In the genomic region with DNA sequence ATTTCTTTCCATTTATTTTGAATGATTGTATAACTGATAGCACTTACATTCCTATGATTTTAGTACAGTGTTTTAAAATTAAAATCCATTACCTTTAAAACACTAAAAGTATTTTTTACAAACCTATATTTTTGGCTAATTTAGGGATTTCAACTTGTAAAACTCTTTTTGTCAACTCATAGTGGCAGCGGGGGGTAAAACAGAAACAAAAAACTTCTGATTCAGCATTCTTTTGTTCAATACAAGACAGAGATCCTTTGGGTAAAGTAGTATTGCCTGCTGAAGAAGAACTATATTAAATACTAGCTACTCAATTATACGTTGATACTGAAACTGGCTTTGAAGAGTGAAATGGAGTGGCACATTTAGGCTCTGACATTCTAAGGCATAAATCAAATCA, we compare ENCODE assay signal across 31 cellular contexts.
"Had no signal": no experiment of that assay in that cellular context is flagged by ENCODE, and none has a peak within 500 bp of the region (broad histone marks: within the 10 kb centered on the region; RNA-seq: fewer than 3 reads in every experiment).

No MANE protein-coding gene starts in this region.

- ATAC-seq: activated CD8-positive, alpha-beta T cell treated with anti-CD3 and anti-CD28 coated beads for 36 hours; activated T-cell treated with anti-CD3 and anti-CD28 coated beads, Interleukin-2, amount 50 U/mL, for 72 hours; activated T-helper 17 cell treated with anti-CD3 and anti-CD28 coated beads, Interleukin-2, amount 50 U/mL, for 72 hours; PC-3; Right ventricle myocardium inferior had no signal

- DNase-seq: activated CD4-positive, alpha-beta T cell treated with anti-CD3 and anti-CD28 coated beads for 1 hour; activated CD4-positive, alpha-beta T cell treated with anti-CD3 and anti-CD28 coated beads for 48 hours; activated CD4-positive, alpha-beta T cell treated with anti-CD3 and anti-CD28 coated beads, Interleukin-2, amount 50 U/mL, for 4 hours; activated CD4-positive, CD25-positive, alpha-beta regulatory T cell; activated CD8-positive, alpha-beta T cell treated with anti-CD3 and anti-CD28 coated beads for 36 hours; activated effector memory CD4-positive, alpha-beta T cell treated with anti-CD3 and anti-CD28 coated beads, Interleukin-2, amount 50 U/mL, for 16 hours; activated naive CD4-positive, alpha-beta T cell; activated naive CD4-positive, alpha-beta T cell treated with anti-CD3 and anti-CD28 coated beads, Interleukin-2, amount 50 U/mL, for 16 hours; activated naive CD8-positive, alpha-beta T cell treated with anti-CD3 and anti-CD28 coated beads for 36 hours; activated T-cell treated with anti-CD3 and anti-CD28 coated beads, Interleukin-2, amount 50 U/mL, for 1 hour; activated T-cell treated with anti-CD3 and anti-CD28 coated beads, Interleukin-2, amount 50 U/mL, for 72 hours; amniotic stem cell; aorta; brain microvascular endothelial cell; central memory CD4-positive, alpha-beta T cell; NCI-H1105; NCI-H1417 treated with DMSO at 0.1 percent for 48 hours; NCI-H1694; NCI-H1930; NCI-H2081 treated with DMSO at 0.1 percent for 48 hours; NCI-H345; NCI-H524 treated with DMSO at 0.1 percent for 48 hours; NCI-H82; PC-3; SIG-M5; T1000; WERI-Rb-1 had no signal

- H3K27ac ChIP-seq: brain microvascular endothelial cell, RWPE1, WERI-Rb-1 had no signal

- H3K27me3 ChIP-seq: brain microvascular endothelial cell had no signal

- H3K36me3 ChIP-seq: brain microvascular endothelial cell, WERI-Rb-1 had no signal

- FAIRE-seq: RCC 7860 had no signal
